In genomic region chr15:25772500-25772899, GRCh38 we compare ENCODE assay signal across 2 cellular contexts.
TF ChIP-seq lines count a peak whose summit lies in the region.

No MANE protein-coding gene starts in this region.

TF ChIP-seq in IMR-90, 13 proteins besides CTCF, POLR2A, EP300 and RAD21:
- TF ChIP-seq NFE2L2 (IDR thresholded peaks at IDR 0.05; ENCODE audit: low read depth, low read length) = no peak
- TF ChIP-seq RFX5 (IDR thresholded peaks at IDR 0.05; ENCODE audit: low read depth, low read length) = no peak
- TF ChIP-seq MXI1 (IDR thresholded peaks at IDR 0.05; ENCODE audit: borderline replicate concordance, low read depth, low read length) = no peak
- no peak for TF ChIP-seq CHD1 (IDR thresholded peaks at IDR 0.05; ENCODE audit: low read depth, low read length)
- TF ChIP-seq SMC3 (IDR thresholded peaks at IDR 0.05; ENCODE audit: low read depth, low read length) = no peak
- TF ChIP-seq USF2 (IDR thresholded peaks at IDR 0.05; ENCODE audit: low read depth, low read length) = no peak
- no peak for TF ChIP-seq MAFK (IDR thresholded peaks at IDR 0.05; ENCODE audit: low read depth, low read length)
- no peak for TF ChIP-seq BHLHE40 (IDR thresholded peaks at IDR 0.05; ENCODE audit: low read depth, low read length)
- no peak for TF ChIP-seq CEBPB (IDR thresholded peaks at IDR 0.05; ENCODE audit: low read depth, low read length)
- no peak for TF ChIP-seq ELK1 (IDR thresholded peaks at IDR 0.05; ENCODE audit: borderline replicate concordance, low read depth, low read length)
- no peak for TF ChIP-seq FOS (IDR thresholded peaks at IDR 0.05; ENCODE audit: low read depth, low read length)
- no peak for TF ChIP-seq MAZ (IDR thresholded peaks at IDR 0.05; ENCODE audit: borderline replicate concordance, low read depth, low read length)
- TF ChIP-seq RCOR1 (IDR thresholded peaks at IDR 0.05; ENCODE audit: insufficient replicate concordance, low read length) = no peak

TF ChIP-seq in H1, 55 proteins besides CTCF, POLR2A, EP300 and RAD21:
- no peak for TF ChIP-seq BACH1 (IDR thresholded peaks at IDR 0.05; ENCODE audit: low read length)
- no peak for TF ChIP-seq MAX (IDR thresholded peaks at IDR 0.05)
- TF ChIP-seq RNF2 (IDR thresholded peaks at IDR 0.05; ENCODE audit: borderline replicate concordance, low read depth, low read length, missing control alignments, poor library complexity, severe bottlenecking) = no peak
- TF ChIP-seq ZNF274 (IDR thresholded peaks at IDR 0.05; ENCODE audit: borderline replicate concordance, extremely low read depth, low read length) = no peak
- TF ChIP-seq CTBP2 (IDR thresholded peaks at IDR 0.05; ENCODE audit: borderline replicate concordance, insufficient read depth, insufficient read length, low read length) = no peak
- TF ChIP-seq KDM1A (IDR thresholded peaks at IDR 0.05; ENCODE audit: borderline replicate concordance, low read length) = no peak
- TF ChIP-seq ASH2L (IDR thresholded peaks at IDR 0.05; ENCODE audit: low read length) = no peak
